In the genomic region with DNA sequence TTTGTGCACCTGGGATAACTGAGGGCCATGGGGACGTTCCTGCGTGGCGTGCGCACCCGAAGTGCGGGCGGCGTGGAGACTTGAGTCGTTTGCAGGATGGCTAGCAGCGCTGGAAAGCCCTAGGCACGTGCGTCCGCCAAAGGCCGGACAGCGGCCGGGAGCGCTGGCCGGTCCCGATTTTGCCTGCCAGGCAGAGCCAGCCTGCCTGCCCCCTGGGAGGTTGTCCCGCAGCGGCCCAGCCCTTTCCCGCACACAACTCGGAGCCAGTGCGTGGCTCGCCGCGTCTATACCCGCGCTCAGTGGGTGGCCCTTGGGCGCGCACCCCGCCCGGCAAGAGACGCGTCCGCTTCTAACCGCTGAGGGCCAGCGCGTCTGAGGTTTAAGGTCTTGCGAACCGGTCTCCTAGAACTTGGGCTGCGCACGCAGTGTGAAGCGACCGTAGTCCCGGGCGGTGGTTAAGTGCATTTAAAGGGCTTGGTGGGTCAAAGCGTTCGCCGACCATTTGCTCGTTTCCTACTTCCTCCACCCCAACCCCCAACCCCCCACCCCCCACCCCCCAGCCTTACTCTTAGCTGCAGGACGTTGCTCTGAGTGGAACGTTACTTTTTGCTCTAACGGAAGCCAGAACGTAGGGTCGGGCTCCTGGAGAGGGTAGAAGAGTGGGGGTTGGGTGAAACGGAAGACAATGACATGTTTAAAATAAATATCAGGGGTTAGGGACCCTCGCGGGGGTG, we compare ENCODE assay signal across 8 cellular contexts. TPM values are rescaled to one million over a fixed set of nuclear protein-coding genes. Genes with fewer than 3 reads are reported as not detected.
DNase-seq lines count a peak whose midpoint lies in the region; ATAC-seq and TF ChIP-seq lines count a peak whose summit lies in the region.

No MANE protein-coding gene starts in this region.

- DNase-seq in Daoy (ENCODE audit: low read depth): peak; percentile 57
- DNase-seq in HT1080 (ENCODE audit: low read depth): peak; percentile 44
- DNase-seq in RKO (ENCODE audit: low spot score): peak; percentile 77
- DNase-seq in astrocyte of the spinal cord (ENCODE audit: low read depth, low spot score): peak; percentile 63
- peak; percentile 61 for DNase-seq in iPS-NIHi11 (ENCODE audit: low spot score)
- DNase-seq in stimulated activated CD4-positive, alpha-beta T cell treated with anti-CD3 and anti-CD28 coated beads, Interleukin-12 subunit alpha, Interleukin-12 subunit beta, amount 100 ng/mL, for 48 hours (ENCODE audit: low read depth in 2 of 3, low spot score in 1 of 3): peak; percentile 20 to 26 (median 20)
- no peak for DNase-seq in globus pallidus (ENCODE audit: low spot score)

- in situ Hi-C loops in astrocyte of the spinal cord (cut with HindIII; ENCODE audit: low sequenced_read_pairs): no loop called here

- no peak for TF ChIP-seq CTCF in astrocyte of the spinal cord (IDR thresholded peaks at IDR 0.05; ENCODE audit: low read depth, low read length)

- H3K4me3 ChIP-seq in astrocyte of the spinal cord (ENCODE audit: low read depth, low read length): peak overlapping the region; percentile 75

- ATAC-seq in GM21381 (IDR thresholded peaks at IDR 0.05; ENCODE audit: unreplicated experiment): peak; percentile 29

RNA-seq across cellular contexts. Expression of gene CDCA7, which starts 0.6 kb away (rescaled TPM):
- 18.0 and 24.8 TPM in 2 replicates for total RNA-seq in Daoy (2014; rRNA removed; shearing (Covaris generic))
- 24.6 and 25.4 TPM in 2 replicates for total RNA-seq in HT1080 (2014; rRNA removed; shearing (Covaris generic))
- polyA plus RNA-seq in HT1080 (2015; cell fraction: cytosol; rRNA removed): 42.7 and 45.5 TPM in 2 replicates
- 63.9 and 64.2 TPM in 2 replicates for polyA plus RNA-seq in HT1080 (2015; cell fraction: nucleus; rRNA removed)
